In genomic region chr9:134283111-134283515, GRCh38 we compare ENCODE assay signal across 11 cellular contexts. TPM values are rescaled to one million over a fixed set of nuclear protein-coding genes. Genes with fewer than 3 reads are reported as not detected.
DNase-seq lines count a peak whose midpoint lies in the region; ATAC-seq and TF ChIP-seq lines count a peak whose summit lies in the region.
"Had no signal": no experiment of that assay in that cellular context is flagged by ENCODE, and none has a peak within 500 bp of the region (broad histone marks: within the 10 kb centered on the region; RNA-seq: fewer than 3 reads in every experiment).

No MANE protein-coding gene starts in this region.

- H3K9me3 ChIP-seq in colonic mucosa = no peaks in the 10 kb centered on the region
- H3K9me3 ChIP-seq in lung (ENCODE audit: control insufficient read depth in 2 of 2, insufficient read depth in 1 of 2, low read length in 1 of 2) = peaks cover 0 to 3% of the 10 kb centered on the region in 2 donors
- H3K9me3 ChIP-seq in uterus = no peaks in the 10 kb centered on the region

- no peak overlapping the region for H3K27ac ChIP-seq in colonic mucosa
- H3K27ac ChIP-seq in lung (ENCODE audit: low read depth in 1 of 2, low read length in 1 of 2) = peak overlapping the region in 1 of 2 donors; percentile 13
- H3K27ac ChIP-seq in uterus = no peak overlapping the region
- H3K27ac ChIP-seq: HL-60 had no signal

- H3K4me3 ChIP-seq in colonic mucosa = no peak overlapping the region
- H3K4me3 ChIP-seq in lung = no peak overlapping the region
- no peak overlapping the region for H3K4me3 ChIP-seq in uterus

- no peak overlapping the region for H3K9ac ChIP-seq in colonic mucosa (ENCODE audit: low read depth in 2 of 2, low read length in 2 of 2)

- TF ChIP-seq CTCF in colonic mucosa (IDR thresholded peaks at IDR 0.05) = no peak
- TF ChIP-seq CTCF in lung (IDR thresholded peaks at IDR 0.05; ENCODE audit: control extremely low read depth, extremely low read depth) = no peak
- TF ChIP-seq CTCF in uterus (IDR thresholded peaks at IDR 0.05) = no peak

- no peak for TF ChIP-seq POLR2A in uterus (IDR thresholded peaks at IDR 0.05)

- peak; percentile 42 for DNase-seq in NCI-H1436 (lab: John Stamatoyannopoulos, UW)
- DNase-seq in NCI-H1436 treated with DMSO at 0.1 percent for 48 hours (lab: John Stamatoyannopoulos, UW) = no peak
- peak; percentile 34 for DNase-seq in colonic mucosa
- DNase-seq in lung (ENCODE audit: low spot score) = peak; percentile 51
- DNase-seq in uterus = peak; percentile 70 to 84
- DNase-seq in activated gamma-delta T cell (lab: John Stamatoyannopoulos, UW) = no peak
- no peak for DNase-seq in natural killer cell treated with Interleukin-12 subunit alpha and Interleukin-12 subunit beta and Interleukin-15 and Interleukin-18, amount 100 ng/mL, for 72 hours (ENCODE audit: low spot score)
- DNase-seq in stimulated activated CD4-positive, alpha-beta T cell treated with anti-CD3 and anti-CD28 coated beads, Interleukin-12 subunit alpha, Interleukin-12 subunit beta, amount 100 ng/mL, for 4 hours = no peak
- DNase-seq: 8988T, OCI-M1 had no signal

- intact Hi-C loops in colonic mucosa (cut with DNase I) (no loop called here), uterus (cut with DNase I; ENCODE audit: low total_unique reads) (no loop called here)

- ATAC-seq in lung (ENCODE audit: insufficient read depth, low FRiP score) = peak; percentile 14
- ATAC-seq in natural killer cell treated with Interleukin-12 subunit alpha and Interleukin-12 subunit beta and Interleukin-15 and Interleukin-18, amount 100 ng/mL, for 72 hours = no peak

- H3K4me3 Mint-ChIP-seq in natural killer cell treated with Interleukin-12 subunit alpha and Interleukin-12 subunit beta and Interleukin-15 and Interleukin-18, amount 100 ng/mL, for 72 hours = no peak overlapping the region

- H3K9me3 Mint-ChIP-seq in natural killer cell treated with Interleukin-12 subunit alpha and Interleukin-12 subunit beta and Interleukin-15 and Interleukin-18, amount 100 ng/mL, for 72 hours = no peaks in the 10 kb centered on the region

- H3K27me3 Mint-ChIP-seq in natural killer cell treated with Interleukin-12 subunit alpha and Interleukin-12 subunit beta and Interleukin-15 and Interleukin-18, amount 100 ng/mL, for 72 hours = peaks cover 8 to 12% of the 10 kb centered on the region in 2 donors

- no peaks in the 10 kb centered on the region for H3K4me1 ChIP-seq in colonic mucosa
- H3K4me1 ChIP-seq in lung (ENCODE audit: control insufficient read depth in 2 of 2, insufficient read depth in 2 of 2, low read length in 2 of 2) = peaks cover 2 to 5% of the 10 kb centered on the region in 2 donors
- H3K4me1 ChIP-seq in uterus = peaks cover 0 to 10% of the 10 kb centered on the region in 2 donors

- H3K36me3 Mint-ChIP-seq in natural killer cell treated with Interleukin-12 subunit alpha and Interleukin-12 subunit beta and Interleukin-15 and Interleukin-18, amount 100 ng/mL, for 72 hours = no peaks in the 10 kb centered on the region

- H3K36me3 ChIP-seq in colonic mucosa (no peaks in the 10 kb centered on the region), lung (ENCODE audit: control insufficient read depth in 2 of 2, insufficient read depth in 2 of 2, low read length in 2 of 2) (no peaks in the 10 kb centered on the region), uterus (no peaks in the 10 kb centered on the region)

- 25 to 50% methylated on average over 22 to 23 of the region's 23 CpGs for WGBS in lung, 2 donors

- H3K4me1 Mint-ChIP-seq in natural killer cell treated with Interleukin-12 subunit alpha and Interleukin-12 subunit beta and Interleukin-15 and Interleukin-18, amount 100 ng/mL, for 72 hours (ENCODE audit: low read depth in 2 of 2) = peaks cover 0 to 5% of the 10 kb centered on the region in 2 donors

- H3K27ac Mint-ChIP-seq in natural killer cell treated with Interleukin-12 subunit alpha and Interleukin-12 subunit beta and Interleukin-15 and Interleukin-18, amount 100 ng/mL, for 72 hours = no peak overlapping the region

- H3K27me3 ChIP-seq in colonic mucosa (no peaks in the 10 kb centered on the region), lung (ENCODE audit: control insufficient read depth, insufficient read depth) (no peaks in the 10 kb centered on the region), uterus (no peaks in the 10 kb centered on the region)

RNA-seq across cellular contexts. Expression of gene RXRA, which starts 43.1 kb away (rescaled TPM):
- total RNA-seq in colonic mucosa = 10 to 100 TPM; 68.2 to 72.0 TPM
- total RNA-seq in lung = 10 to 100 TPM; 24.2 to 85.2 TPM
- 10 to 100 TPM; 45.5 to 58.9 TPM for polyA plus RNA-seq in lung
- 10 to 100 TPM; 17.1 to 84.6 (median 24.0) TPM for total RNA-seq in uterus
- 1 to 10 TPM; 3.8 to 4.9 TPM for total RNA-seq in natural killer cell treated with Interleukin-12 subunit alpha and Interleukin-12 subunit beta and Interleukin-15 and Interleukin-18, amount 100 ng/mL, for 72 hours

Comparison
In these comparisons a context has a peak if more than half of its experiments do, and no peak if none do; other contexts are left out.
1. DNase-seq: peak in NCI-H1436 (single experiment), colonic mucosa (single experiment), lung (single experiment) and uterus (2 of 2); none in NCI-H1436 treated with DMSO at 0.1 percent for 48 hours (single experiment), activated gamma-delta T cell (single experiment), natural killer cell treated with Interleukin-12 subunit alpha and Interleukin-12 subunit beta and Interleukin-15 and Interleukin-18, amount 100 ng/mL, for 72 hours (single experiment) and stimulated activated CD4-positive, alpha-beta T cell treated with anti-CD3 and anti-CD28 coated beads, Interleukin-12 subunit alpha, Interleukin-12 subunit beta, amount 100 ng/mL, for 4 hours (single experiment).